In the genomic region with DNA sequence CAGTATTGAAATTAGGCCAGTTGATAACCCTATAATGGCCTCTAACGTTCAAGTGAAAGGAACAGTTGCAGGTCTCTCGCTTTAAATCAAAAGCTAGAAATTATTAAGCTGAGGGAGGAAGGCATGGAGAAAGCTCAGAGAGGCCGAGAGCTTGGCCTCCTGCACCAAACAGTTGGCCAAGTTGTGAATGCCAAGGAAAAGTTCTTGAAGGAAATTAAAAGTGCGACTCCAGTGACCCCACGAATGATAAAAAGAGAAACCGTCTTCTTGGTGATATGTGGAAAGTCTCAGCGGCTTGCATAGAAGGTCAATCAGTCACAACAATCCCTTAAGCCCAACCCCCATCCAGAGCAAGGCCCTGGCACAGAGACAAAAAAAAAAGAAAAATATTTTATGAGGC, we compare ENCODE assay signal across 20 cellular contexts.
"Had no signal": no experiment of that assay in that cellular context is flagged by ENCODE, and none has a peak within 500 bp of the region (broad histone marks: within the 10 kb centered on the region; RNA-seq: fewer than 3 reads in every experiment).

No MANE protein-coding gene starts in this region.

- H3K4me3 Mint-ChIP-seq: natural killer cell; stimulated activated effector memory CD8-positive, alpha-beta T cell treated with anti-CD3 and anti-CD28 coated beads, Interleukin-12 subunit alpha, Interleukin-12 subunit beta, amount 100 ng/mL, for 72 hours had no signal

- H3K4me1 ChIP-seq: pancreas had no signal

- H3K36me3 Mint-ChIP-seq: natural killer cell; stimulated activated effector memory CD8-positive, alpha-beta T cell treated with anti-CD3 and anti-CD28 coated beads, Interleukin-12 subunit alpha, Interleukin-12 subunit beta, amount 100 ng/mL, for 72 hours had no signal

- H3K27me3 ChIP-seq: dorsolateral prefrontal cortex, hepatocyte, pancreas, transverse colon had no signal

- H3K4me3 ChIP-seq: dorsolateral prefrontal cortex, hepatocyte, left ventricle myocardium inferior, pancreas, smooth muscle cell, suprapubic skin, transverse colon had no signal

- DNase-seq: cortex of kidney; effector CD8-positive, alpha-beta T cell; foreskin melanocyte; kidney; left cardiac atrium; left ventricle myocardium inferior; natural killer cell; occipital lobe; pancreas; stimulated activated CD4-positive, alpha-beta T cell treated with anti-CD3 and anti-CD28 coated beads, Interleukin-4, amount 100 ng/mL, for 1 hour; stimulated activated CD8-positive, alpha-beta memory T cell treated with anti-CD3 and anti-CD28 coated beads, Interleukin-4, amount 100 ng/mL, for 48 hours; stimulated activated naive CD8-positive, alpha-beta T cell treated with anti-CD3 and anti-CD28 coated beads, Interleukin-15, Interleukin-2, amounts not matched to agents 100 U/mL and 50 U/mL, for 24 hours; transverse colon had no signal

- H3K27ac ChIP-seq: hepatocyte, left ventricle myocardium inferior, pancreas, suprapubic skin had no signal

- H3K9me3 ChIP-seq: left ventricle myocardium inferior, pancreas, suprapubic skin, transverse colon had no signal

- ATAC-seq: left cardiac atrium; natural killer cell; pancreas; right cardiac atrium; stimulated activated effector memory CD8-positive, alpha-beta T cell treated with anti-CD3 and anti-CD28 coated beads, Interleukin-12 subunit alpha, Interleukin-12 subunit beta, amount 100 ng/mL, for 72 hours; stimulated activated naive CD8-positive, alpha-beta T cell treated with anti-CD3 and anti-CD28 coated beads, Interleukin-15, Interleukin-2, amounts not matched to agents 100 U/mL and 50 U/mL, for 24 hours had no signal

- H3K36me3 ChIP-seq: left ventricle myocardium inferior, pancreas, suprapubic skin, transverse colon had no signal

- H3K27ac Mint-ChIP-seq: natural killer cell; progenitor cell of endocrine pancreas; stimulated activated effector memory CD8-positive, alpha-beta T cell treated with anti-CD3 and anti-CD28 coated beads, Interleukin-12 subunit alpha, Interleukin-12 subunit beta, amount 100 ng/mL, for 72 hours had no signal

- H3K9me3 Mint-ChIP-seq: natural killer cell; stimulated activated effector memory CD8-positive, alpha-beta T cell treated with anti-CD3 and anti-CD28 coated beads, Interleukin-12 subunit alpha, Interleukin-12 subunit beta, amount 100 ng/mL, for 72 hours had no signal

- H3K4me1 Mint-ChIP-seq: stimulated activated effector memory CD8-positive, alpha-beta T cell treated with anti-CD3 and anti-CD28 coated beads, Interleukin-12 subunit alpha, Interleukin-12 subunit beta, amount 100 ng/mL, for 72 hours had no signal
